In the genomic region with DNA sequence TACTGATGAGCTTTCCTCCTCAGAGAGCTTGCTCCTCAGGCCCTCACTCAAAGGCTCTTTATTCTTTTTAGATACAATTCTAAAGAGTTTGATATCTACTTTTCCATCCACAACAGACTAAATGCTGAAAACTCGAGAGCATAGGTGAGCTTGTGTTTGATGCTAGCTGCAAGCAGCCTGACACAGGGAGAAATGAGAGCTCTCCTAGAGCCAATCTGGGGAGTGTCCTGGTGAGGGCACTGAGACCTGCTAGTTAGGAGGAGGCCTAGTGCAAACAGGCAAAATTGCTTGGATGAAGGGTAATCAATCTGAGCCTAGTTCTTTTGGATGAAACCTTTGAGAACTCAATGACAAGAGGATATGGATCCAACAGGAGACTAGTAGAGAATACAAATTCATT, we compare ENCODE assay signal across 1 cellular context.
TF ChIP-seq lines count a peak whose summit lies in the region.

No MANE protein-coding gene starts in this region.

TF ChIP-seq in HepG2, 621 proteins besides CTCF, POLR2A, EP300 and RAD21 (continued from another document):
- TF ChIP-seq, protein P1, sequence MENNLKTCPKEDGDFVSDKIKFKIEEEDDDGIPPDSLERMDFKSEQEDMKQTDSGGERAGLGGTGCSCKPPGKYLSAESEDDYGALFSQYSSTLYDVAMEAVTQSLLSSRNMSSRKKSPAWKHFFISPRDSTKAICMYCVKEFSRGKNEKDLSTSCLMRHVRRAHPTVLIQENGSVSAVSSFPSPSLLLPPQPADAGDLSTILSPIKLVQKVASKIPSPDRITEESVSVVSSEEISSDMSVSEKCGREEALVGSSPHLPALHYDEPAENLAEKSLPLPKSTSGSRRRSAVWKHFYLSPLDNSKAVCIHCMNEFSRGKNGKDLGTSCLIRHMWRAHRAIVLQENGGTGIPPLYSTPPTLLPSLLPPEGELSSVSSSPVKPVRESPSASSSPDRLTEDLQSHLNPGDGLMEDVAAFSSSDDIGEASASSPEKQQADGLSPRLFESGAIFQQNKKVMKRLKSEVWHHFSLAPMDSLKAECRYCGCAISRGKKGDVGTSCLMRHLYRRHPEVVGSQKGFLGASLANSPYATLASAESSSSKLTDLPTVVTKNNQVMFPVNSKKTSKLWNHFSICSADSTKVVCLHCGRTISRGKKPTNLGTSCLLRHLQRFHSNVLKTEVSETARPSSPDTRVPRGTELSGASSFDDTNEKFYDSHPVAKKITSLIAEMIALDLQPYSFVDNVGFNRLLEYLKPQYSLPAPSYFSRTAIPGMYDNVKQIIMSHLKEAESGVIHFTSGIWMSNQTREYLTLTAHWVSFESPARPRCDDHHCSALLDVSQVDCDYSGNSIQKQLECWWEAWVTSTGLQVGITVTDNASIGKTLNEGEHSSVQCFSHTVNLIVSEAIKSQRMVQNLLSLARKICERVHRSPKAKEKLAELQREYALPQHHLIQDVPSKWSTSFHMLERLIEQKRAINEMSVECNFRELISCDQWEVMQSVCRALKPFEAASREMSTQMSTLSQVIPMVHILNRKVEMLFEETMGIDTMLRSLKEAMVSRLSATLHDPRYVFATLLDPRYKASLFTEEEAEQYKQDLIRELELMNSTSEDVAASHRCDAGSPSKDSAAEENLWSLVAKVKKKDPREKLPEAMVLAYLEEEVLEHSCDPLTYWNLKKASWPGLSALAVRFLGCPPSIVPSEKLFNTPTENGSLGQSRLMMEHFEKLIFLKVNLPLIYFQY (CRISPR knock-in tag; IDR thresholded peaks at IDR 0.05; ENCODE audit: borderline replicate concordance) = no peak
- TF ChIP-seq, protein P2, sequence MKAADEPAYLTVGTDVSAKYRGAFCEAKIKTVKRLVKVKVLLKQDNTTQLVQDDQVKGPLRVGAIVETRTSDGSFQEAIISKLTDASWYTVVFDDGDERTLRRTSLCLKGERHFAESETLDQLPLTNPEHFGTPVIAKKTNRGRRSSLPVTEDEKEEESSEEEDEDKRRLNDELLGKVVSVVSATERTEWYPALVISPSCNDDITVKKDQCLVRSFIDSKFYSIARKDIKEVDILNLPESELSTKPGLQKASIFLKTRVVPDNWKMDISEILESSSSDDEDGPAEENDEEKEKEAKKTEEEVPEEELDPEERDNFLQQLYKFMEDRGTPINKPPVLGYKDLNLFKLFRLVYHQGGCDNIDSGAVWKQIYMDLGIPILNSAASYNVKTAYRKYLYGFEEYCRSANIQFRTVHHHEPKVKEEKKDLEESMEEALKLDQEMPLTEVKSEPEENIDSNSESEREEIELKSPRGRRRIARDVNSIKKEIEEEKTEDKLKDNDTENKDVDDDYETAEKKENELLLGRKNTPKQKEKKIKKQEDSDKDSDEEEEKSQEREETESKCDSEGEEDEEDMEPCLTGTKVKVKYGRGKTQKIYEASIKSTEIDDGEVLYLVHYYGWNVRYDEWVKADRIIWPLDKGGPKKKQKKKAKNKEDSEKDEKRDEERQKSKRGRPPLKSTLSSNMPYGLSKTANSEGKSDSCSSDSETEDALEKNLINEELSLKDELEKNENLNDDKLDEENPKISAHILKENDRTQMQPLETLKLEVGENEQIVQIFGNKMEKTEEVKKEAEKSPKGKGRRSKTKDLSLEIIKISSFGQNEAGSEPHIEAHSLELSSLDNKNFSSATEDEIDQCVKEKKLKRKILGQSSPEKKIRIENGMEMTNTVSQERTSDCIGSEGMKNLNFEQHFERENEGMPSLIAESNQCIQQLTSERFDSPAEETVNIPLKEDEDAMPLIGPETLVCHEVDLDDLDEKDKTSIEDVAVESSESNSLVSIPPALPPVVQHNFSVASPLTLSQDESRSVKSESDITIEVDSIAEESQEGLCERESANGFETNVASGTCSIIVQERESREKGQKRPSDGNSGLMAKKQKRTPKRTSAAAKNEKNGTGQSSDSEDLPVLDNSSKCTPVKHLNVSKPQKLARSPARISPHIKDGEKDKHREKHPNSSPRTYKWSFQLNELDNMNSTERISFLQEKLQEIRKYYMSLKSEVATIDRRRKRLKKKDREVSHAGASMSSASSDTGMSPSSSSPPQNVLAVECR (CRISPR knock-in tag; IDR thresholded peaks at IDR 0.05; ENCODE audit: borderline replicate concordance) = no peak
- TF ChIP-seq SP140L (CRISPR knock-in tag; IDR thresholded peaks at IDR 0.05; ENCODE audit: borderline replicate concordance) (no peak), SNRNP70 (IDR thresholded peaks at IDR 0.05; ENCODE audit: low read depth, low read length) (no peak), ZNF354B (CRISPR knock-in tag; IDR thresholded peaks at IDR 0.05) (no peak)
